In genomic region chr21:44462834-44463200, GRCh38 we compare ENCODE assay signal across 2 cellular contexts.
TF ChIP-seq lines count a peak whose summit lies in the region.

No MANE protein-coding gene starts in this region.

TF ChIP-seq in K562, 482 proteins besides CTCF, POLR2A, EP300 and RAD21 (continued from another document):
- TF ChIP-seq ZNF263 (CRISPR knock-in tag; IDR thresholded peaks at IDR 0.05; ENCODE audit: borderline replicate concordance), result peak; percentile 17; the same call in 1 of the 2 replicates

TF ChIP-seq in HepG2, 621 proteins besides CTCF, POLR2A, EP300 and RAD21:
- TF ChIP-seq MLXIP (CRISPR knock-in tag; IDR thresholded peaks at IDR 0.05; ENCODE audit: borderline replicate concordance) (no peak), RBFOX2 (IDR thresholded peaks at IDR 0.05; ENCODE audit: low read depth, low read length) (peak; percentile 45; the same call in 1 of the 2 replicates), ZNF362 (CRISPR knock-in tag; IDR thresholded peaks at IDR 0.05; ENCODE audit: borderline replicate concordance) (no peak)
